In genomic region chr10:8049874-8050560, GRCh38 we compare ENCODE assay signal across 1 cellular context.
A peak's percentile ranks its signal among the peaks of the same experiment; 100 is the strongest.
TF ChIP-seq lines count a peak whose summit lies in the region.

No MANE protein-coding gene starts in this region.

TF ChIP-seq in HepG2, 621 proteins besides CTCF, POLR2A, EP300 and RAD21 (continued from another document and continues in another):
- TF ChIP-seq, protein P1, sequence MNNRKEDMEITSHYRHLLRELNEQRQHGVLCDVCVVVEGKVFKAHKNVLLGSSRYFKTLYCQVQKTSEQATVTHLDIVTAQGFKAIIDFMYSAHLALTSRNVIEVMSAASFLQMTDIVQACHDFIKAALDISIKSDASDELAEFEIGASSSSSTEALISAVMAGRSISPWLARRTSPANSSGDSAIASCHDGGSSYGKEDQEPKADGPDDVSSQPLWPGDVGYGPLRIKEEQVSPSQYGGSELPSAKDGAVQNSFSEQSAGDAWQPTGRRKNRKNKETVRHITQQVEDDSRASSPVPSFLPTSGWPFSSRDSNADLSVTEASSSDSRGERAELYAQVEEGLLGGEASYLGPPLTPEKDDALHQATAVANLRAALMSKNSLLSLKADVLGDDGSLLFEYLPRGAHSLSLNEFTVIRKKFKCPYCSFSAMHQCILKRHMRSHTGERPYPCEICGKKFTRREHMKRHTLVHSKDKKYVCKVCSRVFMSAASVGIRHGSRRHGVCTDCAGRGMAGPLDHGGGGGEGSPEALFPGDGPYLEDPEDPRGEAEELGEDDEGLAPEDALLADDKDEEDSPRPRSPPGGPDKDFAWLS (CRISPR knock-in tag; IDR thresholded peaks at IDR 0.05; ENCODE audit: borderline replicate concordance) = no peak
- TF ChIP-seq REL (CRISPR knock-in tag; conservative IDR thresholded peaks at IDR 0.05) (no peak), FOXM1 (CRISPR knock-in tag; IDR thresholded peaks at IDR 0.05) (no peak), FOXC1 (CRISPR knock-in tag; IDR thresholded peaks at IDR 0.05; ENCODE audit: borderline replicate concordance) (0 out of 2 replicates have a peak, but pooled peaks have one; percentile 26), REXO4 (CRISPR knock-in tag; IDR thresholded peaks at IDR 0.05; ENCODE audit: borderline replicate concordance) (no peak), ZNF777 (CRISPR knock-in tag; IDR thresholded peaks at IDR 0.05) (peak; percentile 69), MAFK (conservative IDR thresholded peaks at IDR 0.05 in 1 of 2, IDR thresholded peaks at IDR 0.05 in 1 of 2; ENCODE audit: low read length in 2 of 2) (no peak), DBP (CRISPR knock-in tag; IDR thresholded peaks at IDR 0.05; ENCODE audit: not compliant biosample characterization) (no peak), PITX1 (CRISPR knock-in tag; IDR thresholded peaks at IDR 0.05) (no peak), ZNF83 (CRISPR knock-in tag; IDR thresholded peaks at IDR 0.05; ENCODE audit: borderline replicate concordance) (no peak), FOXP1 (IDR thresholded peaks at IDR 0.05) (no peak), FOXP1 (CRISPR knock-in tag; IDR thresholded peaks at IDR 0.05) (no peak), TBX2 (CRISPR knock-in tag; IDR thresholded peaks at IDR 0.05; ENCODE audit: borderline replicate concordance) (no peak), BORCS8-MEF2B (CRISPR knock-in tag; IDR thresholded peaks at IDR 0.05) (no peak), DR1 (CRISPR knock-in tag; IDR thresholded peaks at IDR 0.05) (no peak), ZNF30 (CRISPR knock-in tag; IDR thresholded peaks at IDR 0.05) (no peak), AHR (CRISPR knock-in tag; IDR thresholded peaks at IDR 0.05) (no peak), SP2 (CRISPR knock-in tag; IDR thresholded peaks at IDR 0.05) (no peak), NFIC (IDR thresholded peaks at IDR 0.05; ENCODE audit: low read length) (no peak), MED8 (CRISPR knock-in tag; IDR thresholded peaks at IDR 0.05; ENCODE audit: insufficient replicate concordance) (no peak), UBTF (CRISPR knock-in tag; IDR thresholded peaks at IDR 0.05) (no peak), CENPBD1 (CRISPR knock-in tag; IDR thresholded peaks at IDR 0.05; ENCODE audit: borderline replicate concordance, low read depth) (no peak), ZNF253 (CRISPR knock-in tag; IDR thresholded peaks at IDR 0.05; ENCODE audit: borderline replicate concordance) (no peak), TAF15 (IDR thresholded peaks at IDR 0.05; ENCODE audit: low read depth, low read length, poor library complexity, severe bottlenecking) (no peak), ZNF709 (CRISPR knock-in tag; IDR thresholded peaks at IDR 0.05) (peak; percentile 34; the same call in 1 of the 2 replicates), ZNF160 (CRISPR knock-in tag; IDR thresholded peaks at IDR 0.05) (no peak), HOXA7 (CRISPR knock-in tag; IDR thresholded peaks at IDR 0.05) (no peak), ZNF414 (CRISPR knock-in tag; IDR thresholded peaks at IDR 0.05) (0 out of 2 replicates have a peak, but pooled peaks have one; percentile 14), ETV6 (CRISPR knock-in tag; conservative IDR thresholded peaks at IDR 0.05) (no peak), ZNF563 (CRISPR knock-in tag; IDR thresholded peaks at IDR 0.05) (0 out of 2 replicates have a peak, but pooled peaks have one; percentile 1), ATF1 (CRISPR knock-in tag; IDR thresholded peaks at IDR 0.05) (no peak), EZH2 (conservative IDR thresholded peaks at IDR 0.05; ENCODE audit: low read depth, low read length) (peak; percentile 83; the same call in 1 of the 2 replicates), YEATS4 (CRISPR knock-in tag; IDR thresholded peaks at IDR 0.05; ENCODE audit: borderline replicate concordance) (no peak), ZNF770 (CRISPR knock-in tag; IDR thresholded peaks at IDR 0.05) (0 out of 2 replicates have a peak, but pooled peaks have one; percentile 39), ZNF768 (CRISPR knock-in tag; IDR thresholded peaks at IDR 0.05) (no peak), ZNF460 (CRISPR knock-in tag; IDR thresholded peaks at IDR 0.05; ENCODE audit: borderline replicate concordance) (no peak), MXD1 (CRISPR knock-in tag; IDR thresholded peaks at IDR 0.05) (no peak; the same call in 1 of the 2 replicates), ZNF672 (CRISPR knock-in tag; IDR thresholded peaks at IDR 0.05) (no peak), ZNF446 (CRISPR knock-in tag; IDR thresholded peaks at IDR 0.05) (0 out of 2 replicates have a peak, but pooled peaks have one; percentile 15), MTF2 (CRISPR knock-in tag; IDR thresholded peaks at IDR 0.05; ENCODE audit: borderline replicate concordance) (0 out of 2 replicates have a peak, but pooled peaks have one; percentile 17), ZNF17 (CRISPR knock-in tag; IDR thresholded peaks at IDR 0.05) (no peak), IRF2 (CRISPR knock-in tag; IDR thresholded peaks at IDR 0.05) (no peak)
- TF ChIP-seq, protein P2, sequence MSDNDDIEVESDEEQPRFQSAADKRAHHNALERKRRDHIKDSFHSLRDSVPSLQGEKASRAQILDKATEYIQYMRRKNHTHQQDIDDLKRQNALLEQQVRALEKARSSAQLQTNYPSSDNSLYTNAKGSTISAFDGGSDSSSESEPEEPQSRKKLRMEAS (IDR thresholded peaks at IDR 0.05) = no peak
- TF ChIP-seq, protein P3, sequence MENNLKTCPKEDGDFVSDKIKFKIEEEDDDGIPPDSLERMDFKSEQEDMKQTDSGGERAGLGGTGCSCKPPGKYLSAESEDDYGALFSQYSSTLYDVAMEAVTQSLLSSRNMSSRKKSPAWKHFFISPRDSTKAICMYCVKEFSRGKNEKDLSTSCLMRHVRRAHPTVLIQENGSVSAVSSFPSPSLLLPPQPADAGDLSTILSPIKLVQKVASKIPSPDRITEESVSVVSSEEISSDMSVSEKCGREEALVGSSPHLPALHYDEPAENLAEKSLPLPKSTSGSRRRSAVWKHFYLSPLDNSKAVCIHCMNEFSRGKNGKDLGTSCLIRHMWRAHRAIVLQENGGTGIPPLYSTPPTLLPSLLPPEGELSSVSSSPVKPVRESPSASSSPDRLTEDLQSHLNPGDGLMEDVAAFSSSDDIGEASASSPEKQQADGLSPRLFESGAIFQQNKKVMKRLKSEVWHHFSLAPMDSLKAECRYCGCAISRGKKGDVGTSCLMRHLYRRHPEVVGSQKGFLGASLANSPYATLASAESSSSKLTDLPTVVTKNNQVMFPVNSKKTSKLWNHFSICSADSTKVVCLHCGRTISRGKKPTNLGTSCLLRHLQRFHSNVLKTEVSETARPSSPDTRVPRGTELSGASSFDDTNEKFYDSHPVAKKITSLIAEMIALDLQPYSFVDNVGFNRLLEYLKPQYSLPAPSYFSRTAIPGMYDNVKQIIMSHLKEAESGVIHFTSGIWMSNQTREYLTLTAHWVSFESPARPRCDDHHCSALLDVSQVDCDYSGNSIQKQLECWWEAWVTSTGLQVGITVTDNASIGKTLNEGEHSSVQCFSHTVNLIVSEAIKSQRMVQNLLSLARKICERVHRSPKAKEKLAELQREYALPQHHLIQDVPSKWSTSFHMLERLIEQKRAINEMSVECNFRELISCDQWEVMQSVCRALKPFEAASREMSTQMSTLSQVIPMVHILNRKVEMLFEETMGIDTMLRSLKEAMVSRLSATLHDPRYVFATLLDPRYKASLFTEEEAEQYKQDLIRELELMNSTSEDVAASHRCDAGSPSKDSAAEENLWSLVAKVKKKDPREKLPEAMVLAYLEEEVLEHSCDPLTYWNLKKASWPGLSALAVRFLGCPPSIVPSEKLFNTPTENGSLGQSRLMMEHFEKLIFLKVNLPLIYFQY (CRISPR knock-in tag; IDR thresholded peaks at IDR 0.05; ENCODE audit: borderline replicate concordance) = no peak
- TF ChIP-seq, protein P4, sequence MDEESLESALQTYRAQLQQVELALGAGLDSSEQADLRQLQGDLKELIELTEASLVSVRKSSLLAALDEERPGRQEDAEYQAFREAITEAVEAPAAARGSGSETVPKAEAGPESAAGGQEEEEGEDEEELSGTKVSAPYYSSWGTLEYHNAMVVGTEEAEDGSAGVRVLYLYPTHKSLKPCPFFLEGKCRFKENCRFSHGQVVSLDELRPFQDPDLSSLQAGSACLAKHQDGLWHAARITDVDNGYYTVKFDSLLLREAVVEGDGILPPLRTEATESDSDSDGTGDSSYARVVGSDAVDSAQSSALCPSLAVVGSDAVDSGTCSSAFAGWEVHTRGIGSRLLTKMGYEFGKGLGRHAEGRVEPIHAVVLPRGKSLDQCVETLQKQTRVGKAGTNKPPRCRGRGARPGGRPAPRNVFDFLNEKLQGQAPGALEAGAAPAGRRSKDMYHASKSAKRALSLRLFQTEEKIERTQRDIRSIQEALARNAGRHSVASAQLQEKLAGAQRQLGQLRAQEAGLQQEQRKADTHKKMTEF (CRISPR knock-in tag; IDR thresholded peaks at IDR 0.05) = no peak
- TF ChIP-seq, protein P5, sequence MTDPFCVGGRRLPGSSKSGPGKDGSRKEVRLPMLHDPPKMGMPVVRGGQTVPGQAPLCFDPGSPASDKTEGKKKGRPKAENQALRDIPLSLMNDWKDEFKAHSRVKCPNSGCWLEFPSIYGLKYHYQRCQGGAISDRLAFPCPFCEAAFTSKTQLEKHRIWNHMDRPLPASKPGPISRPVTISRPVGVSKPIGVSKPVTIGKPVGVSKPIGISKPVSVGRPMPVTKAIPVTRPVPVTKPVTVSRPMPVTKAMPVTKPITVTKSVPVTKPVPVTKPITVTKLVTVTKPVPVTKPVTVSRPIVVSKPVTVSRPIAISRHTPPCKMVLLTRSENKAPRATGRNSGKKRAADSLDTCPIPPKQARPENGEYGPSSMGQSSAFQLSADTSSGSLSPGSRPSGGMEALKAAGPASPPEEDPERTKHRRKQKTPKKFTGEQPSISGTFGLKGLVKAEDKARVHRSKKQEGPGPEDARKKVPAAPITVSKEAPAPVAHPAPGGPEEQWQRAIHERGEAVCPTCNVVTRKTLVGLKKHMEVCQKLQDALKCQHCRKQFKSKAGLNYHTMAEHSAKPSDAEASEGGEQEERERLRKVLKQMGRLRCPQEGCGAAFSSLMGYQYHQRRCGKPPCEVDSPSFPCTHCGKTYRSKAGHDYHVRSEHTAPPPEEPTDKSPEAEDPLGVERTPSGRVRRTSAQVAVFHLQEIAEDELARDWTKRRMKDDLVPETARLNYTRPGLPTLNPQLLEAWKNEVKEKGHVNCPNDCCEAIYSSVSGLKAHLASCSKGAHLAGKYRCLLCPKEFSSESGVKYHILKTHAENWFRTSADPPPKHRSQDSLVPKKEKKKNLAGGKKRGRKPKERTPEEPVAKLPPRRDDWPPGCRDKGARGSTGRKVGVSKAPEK (CRISPR knock-in tag; IDR thresholded peaks at IDR 0.05; ENCODE audit: borderline replicate concordance) = no peak
